Comparison of ENCODE assay signal across 1 cellular context in genomic region chr10:11097686-11098085, GRCh38.
TF ChIP-seq lines count a peak whose summit lies in the region.

No MANE protein-coding gene starts in this region.

TF ChIP-seq in H1, 55 proteins besides CTCF, POLR2A, EP300 and RAD21 (continued from another document):
- TF ChIP-seq E2F6 (IDR thresholded peaks at IDR 0.05) (no peak), ATF2 (IDR thresholded peaks at IDR 0.05; ENCODE audit: low read length) (no peak), MAX (IDR thresholded peaks at IDR 0.05) (no peak), FOSL1 (IDR thresholded peaks at IDR 0.05; ENCODE audit: insufficient read depth, low read depth, low read length) (no peak), EGR1 (IDR thresholded peaks at IDR 0.05; ENCODE audit: borderline replicate concordance, low read depth, low read length) (no peak), GABPA (IDR thresholded peaks at IDR 0.05; ENCODE audit: borderline replicate concordance, insufficient read depth, low read length) (no peak), SIN3A (conservative IDR thresholded peaks at IDR 0.05 in 1 of 2, IDR thresholded peaks at IDR 0.05 in 1 of 2; ENCODE audit: low read depth in 1 of 2, low read length in 2 of 2) (no peak), TBP (IDR thresholded peaks at IDR 0.05; ENCODE audit: low read depth, low read length) (no peak), KDM5A (IDR thresholded peaks at IDR 0.05; ENCODE audit: low read length) (no peak)
